23 cellular contexts compared by ENCODE assay signal in genomic region chr1:230255116-230255515, GRCh38.
"Had no signal": no experiment of that assay in that cellular context is flagged by ENCODE, and none has a peak within 500 bp of the region (broad histone marks: within the 10 kb centered on the region; RNA-seq: fewer than 3 reads in every experiment).

No MANE protein-coding gene starts in this region.

- H3K4me3 ChIP-seq: cardiac muscle cell, K562 had no signal

- FAIRE-seq: K562, RCC 7860 had no signal

- DNase-seq: activated B cell treated with CpG ODN at 0.5 μM for 24 hours; activated CD4-positive, alpha-beta T cell treated with anti-CD3 and anti-CD28 coated beads for 1 hour; activated CD4-positive, alpha-beta T cell treated with anti-CD3 and anti-CD28 coated beads, Interleukin-2, amount 10 ng/mL, durations not matched to agents 24 days and 14 days; activated CD4-positive, alpha-beta T cell treated with anti-CD3 and anti-CD28 coated beads, Interleukin-2, amount 50 U/mL, for 48 hours; activated CD8-positive, alpha-beta memory T cell treated with anti-CD3 and anti-CD28 coated beads for 24 hours; activated T-cell treated with anti-CD3 and anti-CD28 coated beads, Interleukin-2, amount 50 U/mL, for 72 hours; amygdala; brain microvascular endothelial cell; Karpas-422; NCI-H1105 treated with DMSO at 0.1 percent for 48 hours; NCI-H1436 treated with DMSO at 0.1 percent for 48 hours; NCI-H187; NCI-H2081 treated with DMSO at 0.1 percent for 48 hours; NCI-H446; NCI-H524; NK-92 treated with Interleukin-12 subunit alpha and Interleukin-12 subunit beta, amount 100 ng/mL, for 24 hours; SIG-M5; T-helper 17 cell; T-helper 9 cell had no signal

- H3K27me3 Mint-ChIP-seq: activated B cell treated with CpG ODN at 0.5 μM for 24 hours; activated CD4-positive, alpha-beta T cell treated with anti-CD3 and anti-CD28 coated beads, Interleukin-2, amount 10 ng/mL, durations not matched to agents 24 days and 14 days; activated naive CD4-positive, alpha-beta T cell treated with anti-CD3 and anti-CD28 coated beads, Interleukin-2, amount 50 U/mL, for 24 hours; T-helper 17 cell had no signal

- H3K4me3 Mint-ChIP-seq: activated B cell treated with CpG ODN at 0.5 μM for 24 hours; activated CD4-positive, alpha-beta T cell treated with anti-CD3 and anti-CD28 coated beads, Interleukin-2, amount 10 ng/mL, durations not matched to agents 24 days and 14 days; activated naive CD4-positive, alpha-beta T cell treated with anti-CD3 and anti-CD28 coated beads, Interleukin-2, amount 50 U/mL, for 24 hours; activated T-cell treated with anti-CD3 and anti-CD28 coated beads, Interleukin-2, amount 50 U/mL, for 72 hours; T-helper 17 cell had no signal

- H3K27me3 ChIP-seq: brain microvascular endothelial cell, cardiac muscle cell had no signal

- H3K9me3 Mint-ChIP-seq: activated CD4-positive, alpha-beta T cell treated with anti-CD3 and anti-CD28 coated beads, Interleukin-2, amount 10 ng/mL, durations not matched to agents 24 days and 14 days; activated naive CD4-positive, alpha-beta T cell treated with anti-CD3 and anti-CD28 coated beads, Interleukin-2, amount 50 U/mL, for 24 hours; activated T-cell treated with anti-CD3 and anti-CD28 coated beads, Interleukin-2, amount 50 U/mL, for 72 hours had no signal

- ATAC-seq: activated T-cell treated with anti-CD3 and anti-CD28 coated beads, Interleukin-2, amount 50 U/mL, for 72 hours; K562; T-helper 17 cell had no signal

- H3K27ac Mint-ChIP-seq: activated B cell treated with CpG ODN at 0.5 μM for 24 hours; activated CD4-positive, alpha-beta T cell treated with anti-CD3 and anti-CD28 coated beads, Interleukin-2, amount 10 ng/mL, durations not matched to agents 24 days and 14 days; activated naive CD4-positive, alpha-beta T cell treated with anti-CD3 and anti-CD28 coated beads, Interleukin-2, amount 50 U/mL, for 24 hours; activated T-cell treated with anti-CD3 and anti-CD28 coated beads, Interleukin-2, amount 50 U/mL, for 72 hours; T-helper 17 cell had no signal

- H3K27ac ChIP-seq: brain microvascular endothelial cell, cardiac muscle cell had no signal
